ENCODE assay signal across 12 cellular contexts in the genomic region with DNA sequence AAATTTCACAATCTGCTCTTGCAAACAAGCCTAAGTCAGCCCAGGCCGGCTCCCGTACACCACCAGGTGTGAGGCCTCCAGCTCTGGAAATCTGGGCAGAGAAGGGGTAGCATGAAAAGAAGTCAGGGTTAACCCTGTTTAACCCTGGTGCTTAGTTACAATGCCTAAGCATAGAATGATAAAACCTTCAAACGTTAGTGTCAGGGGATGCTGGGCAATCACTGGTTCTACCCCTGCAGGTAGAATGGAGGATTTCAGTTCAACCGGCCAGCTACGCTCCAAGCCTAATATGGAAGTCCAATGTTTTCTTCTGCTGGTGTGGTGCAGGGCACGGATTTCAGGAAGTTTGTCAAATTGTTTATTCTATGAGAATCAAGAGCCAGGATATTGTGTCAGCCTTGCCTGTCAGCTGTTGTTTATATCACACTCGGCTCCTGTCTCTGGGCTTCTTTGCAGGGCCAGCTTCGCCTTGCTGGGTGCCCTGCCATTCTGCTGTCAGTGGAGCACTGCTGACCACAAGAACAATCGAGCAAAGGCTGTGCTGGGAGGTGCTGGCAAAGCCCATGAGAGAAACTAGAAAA. TPM values are rescaled to one million over a fixed set of nuclear protein-coding genes. Genes with fewer than 3 reads are reported as not detected.
DNase-seq lines count a peak whose midpoint lies in the region; ATAC-seq and TF ChIP-seq lines count a peak whose summit lies in the region.
"Had no signal": no experiment of that assay in that cellular context is flagged by ENCODE, and none has a peak within 500 bp of the region (broad histone marks: within the 10 kb centered on the region; RNA-seq: fewer than 3 reads in every experiment).

No MANE protein-coding gene starts in this region.

- H3K4me3 ChIP-seq in esophagus squamous epithelium: no peak overlapping the region
- no peak overlapping the region for H3K4me3 ChIP-seq in naive thymus-derived CD4-positive, alpha-beta T cell (ENCODE audit: low read length)

- no peak overlapping the region for H3K4me3 Mint-ChIP-seq in naive thymus-derived CD4-positive, alpha-beta T cell
- H3K4me3 Mint-ChIP-seq in Calu3 (ENCODE audit: low read depth, unreplicated experiment) (no peak overlapping the region), mesothelial cell of epicardium (no peak overlapping the region)
- H3K4me3 Mint-ChIP-seq: T-cell had no signal

- TF ChIP-seq CTCF in esophagus squamous epithelium (IDR thresholded peaks at IDR 0.05) (peak in 4 of 6 experiments; percentile 20 to 45 (median 28)), Calu3 (IDR thresholded peaks at IDR 0.05; ENCODE audit: unreplicated experiment) (no peak), mesothelial cell of epicardium (IDR thresholded peaks at IDR 0.05; ENCODE audit: unreplicated experiment) (no peak)

- 55 to 58% methylated on average over 7 to 9 of the region's 9 CpGs for WGBS in esophagus squamous epithelium, 2 donors

- POLR2A ChIA-PET in naive thymus-derived CD4-positive, alpha-beta T cell (lab: Charles Lee): no interaction called here

- H3K9me3 Mint-ChIP-seq in naive thymus-derived CD4-positive, alpha-beta T cell: no peaks in the 10 kb centered on the region
- H3K9me3 Mint-ChIP-seq in Calu3 (ENCODE audit: low read depth, unreplicated experiment) (no peaks in the 10 kb centered on the region), mesothelial cell of epicardium (no peaks in the 10 kb centered on the region)
- H3K9me3 Mint-ChIP-seq: T-cell had no signal

- CTCF ChIA-PET in naive thymus-derived CD4-positive, alpha-beta T cell (lab: Charles Lee): no interaction called here
- CTCF ChIA-PET in Calu3 (lab: Charles Lee): no interaction called here

- no peak overlapping the region for H3K27ac Mint-ChIP-seq in naive thymus-derived CD4-positive, alpha-beta T cell
- H3K27ac Mint-ChIP-seq in Calu3 (ENCODE audit: unreplicated experiment) (no peak overlapping the region), mesothelial cell of epicardium (no peak overlapping the region)
- H3K27ac Mint-ChIP-seq: T-cell had no signal

- ATAC-seq in naive thymus-derived CD4-positive, alpha-beta T cell: peak; percentile 57
- no peak for ATAC-seq in HG02973 (IDR thresholded peaks at IDR 0.05; ENCODE audit: unreplicated experiment)
- ATAC-seq: foreskin keratinocyte, T-cell had no signal

- H3K27ac ChIP-seq in esophagus squamous epithelium: peak overlapping the region; percentile 22 to 68 (median 55)
- no peak overlapping the region for H3K27ac ChIP-seq in naive thymus-derived CD4-positive, alpha-beta T cell (ENCODE audit: low read depth, low read length)
- H3K27ac ChIP-seq: foreskin keratinocyte had no signal

- H3K36me3 Mint-ChIP-seq in naive thymus-derived CD4-positive, alpha-beta T cell: no peaks in the 10 kb centered on the region
- H3K36me3 Mint-ChIP-seq in Calu3 (ENCODE audit: insufficient read depth, unreplicated experiment) (no peaks in the 10 kb centered on the region), mesothelial cell of epicardium (no peaks in the 10 kb centered on the region)
- H3K36me3 Mint-ChIP-seq: T-cell had no signal

- DNase-seq in AG08396 (ENCODE audit: low spot score) (peak; percentile 62), NOMO-1 treated with dmso at 0.1 percent for 144 hours (lab: John Stamatoyannopoulos, UW; ENCODE audit: unreplicated experiment) (peak; percentile 26), esophagus squamous epithelium (lab: John Stamatoyannopoulos, UW) (no peak), KG1 (lab: John Stamatoyannopoulos, UW) (no peak), Calu3 (no peak), mesothelial cell of epicardium (ENCODE audit: low spot score in 2 of 2, unreplicated experiment in 2 of 2) (no peak)
- no peak for DNase-seq in naive thymus-derived CD4-positive, alpha-beta T cell
- DNase-seq: activated CD8-positive, alpha-beta memory T cell treated with anti-CD3 and anti-CD28 coated beads for 24 hours; foreskin keratinocyte; NCI-H2081 treated with DMSO at 0.1 percent for 48 hours; T-cell had no signal

- H3K27me3 ChIP-seq in esophagus squamous epithelium: no peaks in the 10 kb centered on the region
- H3K27me3 ChIP-seq in naive thymus-derived CD4-positive, alpha-beta T cell (ENCODE audit: control insufficient read depth in 2 of 2, insufficient read depth in 2 of 2, low read length in 2 of 2): no peaks in the 10 kb centered on the region
- H3K27me3 ChIP-seq: foreskin keratinocyte had no signal

- H3K4me1 ChIP-seq in esophagus squamous epithelium: peaks cover 10 to 70% (median 48%) of the 10 kb centered on the region in 3 donors
- H3K4me1 ChIP-seq in naive thymus-derived CD4-positive, alpha-beta T cell (ENCODE audit: control insufficient read depth in 2 of 2, insufficient read depth in 2 of 2, low read length in 2 of 2): no peaks in the 10 kb centered on the region

- H3K27me3 Mint-ChIP-seq in naive thymus-derived CD4-positive, alpha-beta T cell: peaks cover 0 to 11% (median 3%) of the 10 kb centered on the region in 5 donors
- H3K27me3 Mint-ChIP-seq in Calu3 (ENCODE audit: unreplicated experiment): peaks cover 14% of the 10 kb centered on the region
- H3K27me3 Mint-ChIP-seq in mesothelial cell of epicardium (ENCODE audit: low read depth): peaks cover 1% of the 10 kb centered on the region
- H3K27me3 Mint-ChIP-seq: T-cell had no signal

- H3K4me1 Mint-ChIP-seq in naive thymus-derived CD4-positive, alpha-beta T cell: peaks cover 0 to 6% (median 0%) of the 10 kb centered on the region in 7 donors
- H3K4me1 Mint-ChIP-seq in Calu3 (ENCODE audit: low read depth, unreplicated experiment) (no peaks in the 10 kb centered on the region), mesothelial cell of epicardium (peaks cover 2% of the 10 kb centered on the region)
- H3K4me1 Mint-ChIP-seq: T-cell had no signal

- intact Hi-C loops in esophagus squamous epithelium (cut with DNase I): no loop called here
- intact Hi-C loops in naive thymus-derived CD4-positive, alpha-beta T cell (cut with micrococcal nuclease): no loop called here
- intact Hi-C loops in Calu3 (cut with micrococcal nuclease; ENCODE audit: unreplicated experiment): no loop called here

- no peaks in the 10 kb centered on the region for H3K9me3 ChIP-seq in esophagus squamous epithelium
- no peaks in the 10 kb centered on the region for H3K9me3 ChIP-seq in naive thymus-derived CD4-positive, alpha-beta T cell (ENCODE audit: control insufficient read depth in 2 of 3, low read length in 3 of 3)

- no TSS peak for BruUV-seq in Calu3 (replicated peaks; lab: Mats Ljungman, UMichigan)

- TF ChIP-seq POLR2A in esophagus squamous epithelium (IDR thresholded peaks at IDR 0.05): peak in 1 of 4 donors; percentile 37

- no peaks in the 10 kb centered on the region for H3K36me3 ChIP-seq in esophagus squamous epithelium
- H3K36me3 ChIP-seq in naive thymus-derived CD4-positive, alpha-beta T cell (ENCODE audit: control insufficient read depth in 2 of 3, insufficient read depth in 3 of 3, low read length in 3 of 3): no peaks in the 10 kb centered on the region

RNA-seq across cellular contexts. Expression of gene CD93, which starts 20.2 kb away (rescaled TPM):
- total RNA-seq in esophagus squamous epithelium (10 to 100 TPM in 2 of 4 donors, 1 to 10 TPM in 2; 4.5 to 22.9 (median 14.6) TPM), Calu3 (2022) (not detected in 2 replicates), mesothelial cell of epicardium (0.07 to 0.09 TPM (median 0.09 TPM) in 3 replicates)
- total RNA-seq in naive thymus-derived CD4-positive, alpha-beta T cell: 10 to 100 TPM in 1 of 5 experiments, 1 to 10 TPM in 2, under 1 TPM in 2; 0.32 to 61.2 (median 4.6) TPM
- under 1 TPM in 1 of 2 donors, not detected in 1; 0.02 TPM for polyA plus RNA-seq in naive thymus-derived CD4-positive, alpha-beta T cell
- total RNA-seq: foreskin keratinocyte had no signal
- polyA plus RNA-seq: foreskin keratinocyte had no signal

RNA-seq across cellular contexts. Expression of gene THBD, which starts 56.9 kb away (rescaled TPM):
- 10 to 100 TPM; 54.9 to 93.4 (median 75.1) TPM for total RNA-seq in esophagus squamous epithelium
- total RNA-seq in naive thymus-derived CD4-positive, alpha-beta T cell: 10 to 100 TPM in 1 of 5 experiments, 1 to 10 TPM in 1, under 1 TPM in 2, not detected in 1; 0.54 to 14.6 (median 4.2) TPM
- polyA plus RNA-seq in naive thymus-derived CD4-positive, alpha-beta T cell: not detected
- total RNA-seq in Calu3 (2022): not detected in 2 replicates
- total RNA-seq in mesothelial cell of epicardium: 0.68 to 0.85 TPM (median 0.82 TPM) in 3 replicates

Comparison
In these comparisons a context has a peak if more than half of its experiments do, and no peak if none do; other contexts are left out.
1. DNase-seq: peak in AG08396 (single experiment) and NOMO-1 treated with dmso at 0.1 percent for 144 hours (single experiment); none in esophagus squamous epithelium (single experiment), naive thymus-derived CD4-positive, alpha-beta T cell (0 of 9), KG1 (single experiment), Calu3 (single experiment) and mesothelial cell of epicardium (0 of 2).
2. CTCF ChIP-seq: peak in esophagus squamous epithelium (4 of 6); none in Calu3 (single experiment) and mesothelial cell of epicardium (single experiment).